8 cellular contexts compared by ENCODE assay signal in genomic region chr1:47232187-47232874, GRCh38. TPM values are rescaled to one million over a fixed set of nuclear protein-coding genes. Genes with fewer than 3 reads are reported as not detected.
DNase-seq lines count a peak whose midpoint lies in the region; ATAC-seq and TF ChIP-seq lines count a peak whose summit lies in the region.

TAL1 (minus strand) TSS chr1:47232225; CDS start chr1:47225888, 6,337 bp downstream.

- H3K27me3 Mint-ChIP-seq in CD4-positive, CD25-positive, alpha-beta regulatory T cell, result peaks cover 75% of the 10 kb centered on the region
- peaks cover 84% of the 10 kb centered on the region for H3K27me3 Mint-ChIP-seq in T-helper 17 cell

- H3K23ac ChIP-seq in neuronal stem cell (ENCODE audit: low read depth, low read length, poor library complexity), result peak within 1 kb of the TSS; percentile 76

- no peak within 1 kb of the TSS for H3K27ac ChIP-seq in CD4-positive, CD25-positive, alpha-beta regulatory T cell (ENCODE audit: insufficient read depth, low read length, poor library complexity, severe bottlenecking)
- H3K27ac ChIP-seq in neuronal stem cell (replicated peaks; ENCODE audit: low read length), result no peak within 1 kb of the TSS

- H3K9ac ChIP-seq in neuronal stem cell (ENCODE audit: low read depth, low read length, poor library complexity), result no peak within 1 kb of the TSS

- H2BK120ac ChIP-seq in neuronal stem cell (ENCODE audit: low read depth, low read length), result no peak within 1 kb of the TSS

- H3K36me3 ChIP-seq in CD4-positive, CD25-positive, alpha-beta regulatory T cell (ENCODE audit: control insufficient read depth, insufficient read depth, low read length), result no peaks in the 10 kb centered on the region
- no peaks in the 10 kb centered on the region for H3K36me3 ChIP-seq in neuronal stem cell (replicated peaks in 1 of 2; ENCODE audit: control insufficient read depth in 2 of 2, insufficient read depth in 2 of 2, low read length in 2 of 2)

- no peak within 1 kb of the TSS for H2BK12ac ChIP-seq in neuronal stem cell (ENCODE audit: low read length)

- H3K27me3 ChIP-seq in CD4-positive, CD25-positive, alpha-beta regulatory T cell (ENCODE audit: control insufficient read depth, insufficient read depth, low read length), result peaks cover 50% of the 10 kb centered on the region
- peaks cover 49 to 91% (median 89%) of the 10 kb centered on the region in 3 experiments for H3K27me3 ChIP-seq in neuronal stem cell (ENCODE audit: control insufficient read depth in 3 of 3, insufficient read depth in 3 of 3, low read depth in 1 of 3, low read length in 3 of 3)

- no peak within 1 kb of the TSS for H4K91ac ChIP-seq in neuronal stem cell (ENCODE audit: low read depth, low read length, poor library complexity)

- no peak within 1 kb of the TSS for H2BK5ac ChIP-seq in neuronal stem cell (ENCODE audit: low read length)

- peak within 1 kb of the TSS; percentile 61 for H3K4me3 ChIP-seq in CD4-positive, CD25-positive, alpha-beta regulatory T cell (ENCODE audit: low read depth, low read length)
- peak within 1 kb of the TSS; percentile 9 for H3K4me3 ChIP-seq in fibroblast of mammary gland (ENCODE audit: control insufficient read depth, low read depth, low read length)
- peak within 1 kb of the TSS in 1 of 2 donors; percentile 52 for H3K4me3 ChIP-seq in neuronal stem cell (ENCODE audit: low read length in 2 of 2)

- H3K9me3 ChIP-seq in CD4-positive, CD25-positive, alpha-beta regulatory T cell (ENCODE audit: control insufficient read depth in 2 of 2, low read length in 2 of 2), result no peaks in the 10 kb centered on the region
- H3K9me3 ChIP-seq in T-helper 17 cell (ENCODE audit: control insufficient read depth, low read length, poor library complexity, severe bottlenecking) (no peaks in the 10 kb centered on the region), neuronal stem cell (replicated peaks in 1 of 2; ENCODE audit: control insufficient read depth in 2 of 2, insufficient read depth in 1 of 2, low read depth in 1 of 2, low read length in 2 of 2) (no peaks in the 10 kb centered on the region)

- H3K4me1 Mint-ChIP-seq in CD4-positive, CD25-positive, alpha-beta regulatory T cell, result peaks cover 0 to 37% (median 21%) of the 10 kb centered on the region in 4 donors
- H3K4me1 Mint-ChIP-seq in T-helper 17 cell, result peaks cover 20% of the 10 kb centered on the region

- H2AK5ac ChIP-seq in neuronal stem cell (ENCODE audit: low read depth, low read length), result peak within 1 kb of the TSS; percentile 85

- no CpG with 5 or more reads among the region's 51 CpGs for WGBS in neuronal stem cell (ENCODE audit: extremely low coverage in 2 of 2, insufficient read length in 2 of 2, insufficient replicate concordance in 1 of 2), 2 donors

- no peak within 1 kb of the TSS for H3K4ac ChIP-seq in neuronal stem cell (ENCODE audit: low read length)

- peak within 1 kb of the TSS; percentile 58 for H3K18ac ChIP-seq in neuronal stem cell (ENCODE audit: low read length)

- H3K9me3 Mint-ChIP-seq in CD4-positive, CD25-positive, alpha-beta regulatory T cell, result peaks cover 0 to 5% (median 0%) of the 10 kb centered on the region in 7 donors

- H2BK15ac ChIP-seq in neuronal stem cell (ENCODE audit: low read length), result no peak within 1 kb of the TSS

- no peak within 1 kb of the TSS for H3K14ac ChIP-seq in neuronal stem cell (ENCODE audit: low read length)

- ATAC-seq in CD4-positive, CD25-positive, alpha-beta regulatory T cell (ENCODE audit: low read depth in 2 of 2), result no peak
- ATAC-seq in T-helper 17 cell, result no peak

- H3K36me3 Mint-ChIP-seq in CD4-positive, CD25-positive, alpha-beta regulatory T cell, result no peaks in the 10 kb centered on the region
- peaks cover 11% of the 10 kb centered on the region for H3K36me3 Mint-ChIP-seq in T-helper 17 cell (ENCODE audit: low read depth)

- TF ChIP-seq CTCF in fibroblast of mammary gland (conservative IDR thresholded peaks at IDR 0.05; ENCODE audit: control insufficient read depth, insufficient read depth, low read depth, low read length), result no peak

- no peak for DNase-seq in CD4-positive, CD25-positive, alpha-beta regulatory T cell
- DNase-seq in T-helper 17 cell (no peak), fibroblast of mammary gland (ENCODE audit: low read depth) (no peak), neuronal stem cell (ENCODE audit: low spot score) (no peak), NCI-H1694 treated with DMSO at 0.1 percent for 48 hours (lab: John Stamatoyannopoulos, UW) (no peak), kidney tubule cell (ENCODE audit: low spot score) (no peak), NCI-H187 (lab: John Stamatoyannopoulos, UW) (no peak), NCI-H526 treated with DMSO at 0.1 percent for 48 hours (lab: John Stamatoyannopoulos, UW) (no peak)

- H3K79me1 ChIP-seq in neuronal stem cell (ENCODE audit: low read depth, low read length), result no peaks in the 10 kb centered on the region

- H3K27ac Mint-ChIP-seq in CD4-positive, CD25-positive, alpha-beta regulatory T cell, result peak within 1 kb of the TSS in 1 of 3 donors; percentile 55
- peak within 1 kb of the TSS; percentile 27 for H3K27ac Mint-ChIP-seq in T-helper 17 cell

- H2AFZ ChIP-seq in neuronal stem cell (ENCODE audit: low read length), result peak within 1 kb of the TSS; percentile 45

- no peak within 1 kb of the TSS for H4K8ac ChIP-seq in neuronal stem cell (ENCODE audit: low read depth, low read length)

- peaks cover 34% of the 10 kb centered on the region for H3K4me1 ChIP-seq in CD4-positive, CD25-positive, alpha-beta regulatory T cell (ENCODE audit: control insufficient read depth, insufficient read depth, low read length, poor library complexity, severe bottlenecking)
- peaks cover 2 to 6% of the 10 kb centered on the region in 2 donors for H3K4me1 ChIP-seq in neuronal stem cell (ENCODE audit: control insufficient read depth in 2 of 2, insufficient read depth in 1 of 2, low read depth in 1 of 2, low read length in 2 of 2)

- peak within 1 kb of the TSS; percentile 41 for H3K4me2 ChIP-seq in neuronal stem cell (ENCODE audit: insufficient read depth, low read length, poor library complexity, severe bottlenecking)

- peak within 1 kb of the TSS; percentile 69 to 90 (median 82) for H3K4me3 Mint-ChIP-seq in CD4-positive, CD25-positive, alpha-beta regulatory T cell
- peak within 1 kb of the TSS; percentile 84 for H3K4me3 Mint-ChIP-seq in T-helper 17 cell

RNA-seq across cellular contexts. Expression of gene TAL1, which starts in this region (rescaled TPM):
- total RNA-seq in CD4-positive, CD25-positive, alpha-beta regulatory T cell, result 4.4 TPM
- polyA plus RNA-seq in CD4-positive, CD25-positive, alpha-beta regulatory T cell, result not detected
- 10 to 100 TPM in 1 of 2 donors, 1 to 10 TPM in 1; 1.3 to 44.2 TPM for total RNA-seq in T-helper 17 cell
- 0.03 TPM for polyA plus RNA-seq in neuronal stem cell (2013, experiment 1 of 2)
- polyA plus RNA-seq in neuronal stem cell (2013, experiment 2 of 2), result 0.01 TPM
